8 cellular contexts compared by ENCODE assay signal in genomic region chr5:141850183-141850768, GRCh38. TPM values are rescaled to one million over a fixed set of nuclear protein-coding genes. Genes with fewer than 3 reads are reported as not detected.
DNase-seq lines count a peak whose midpoint lies in the region; ATAC-seq and TF ChIP-seq lines count a peak whose summit lies in the region.

No MANE protein-coding gene starts in this region.

- H3K4me1 ChIP-seq in ES-I3 (ENCODE audit: insufficient read depth, low read length) (peaks cover 40% of the 10 kb centered on the region), heart right ventricle (peaks cover 5 to 56% (median 34%) of the 10 kb centered on the region in 9 donors), prostate gland (replicated peaks) (no peaks in the 10 kb centered on the region)

- intact Hi-C loops in heart right ventricle (cut with DNase I) (loop anchor here in 2 of 10 donors (2.0 to 5.0 kb wide), 2 partner anchors 25 to 43 kb away; no protein-coding TSS in a partner anchor), prostate gland (cut with DNase I) (loop anchor here (5.0 kb wide), 1 partner anchor 77 kb away; no protein-coding TSS in a partner anchor)

- TF ChIP-seq POLR2A in prostate gland (IDR thresholded peaks at IDR 0.05), result no peak

- TF ChIP-seq CTCF in HFF-Myc (IDR thresholded peaks at IDR 0.05; ENCODE audit: low read depth, low read length, missing control alignments) (no peak), heart right ventricle (IDR thresholded peaks at IDR 0.05) (peak in 1 of 9 donors; percentile 2), prostate gland (IDR thresholded peaks at IDR 0.05) (no peak)

- no peak for DNase-seq in HFF-Myc (ENCODE audit: extremely low read depth, low read depth)
- DNase-seq in NCI-H748 treated with DMSO at 0.1 percent for 48 hours (lab: John Stamatoyannopoulos, UW), result peak; percentile 46
- peak in 1 of 2 donors; percentile 64 for DNase-seq in heart right ventricle
- peak; percentile 44 for DNase-seq in prostate gland (ENCODE audit: low spot score)
- DNase-seq in cortex of kidney (lab: John Stamatoyannopoulos, UW), result no peak
- DNase-seq in NCI-H1436 treated with DMSO at 0.1 percent for 48 hours (lab: John Stamatoyannopoulos, UW), result no peak

- H3K36me3 ChIP-seq in ES-I3 (ENCODE audit: insufficient read depth, low read length) (no peaks in the 10 kb centered on the region), heart right ventricle (peaks cover 0 to 22% (median 0%) of the 10 kb centered on the region in 9 donors), prostate gland (no peaks in the 10 kb centered on the region)

- peak overlapping the region; percentile 65 for H3K4me3 ChIP-seq in HFF-Myc (replicated peaks; ENCODE audit: low read depth, low read length)
- H3K4me3 ChIP-seq in heart right ventricle, result peak overlapping the region; percentile 48 to 85 (median 68)
- peak overlapping the region; percentile 45 to 69 for H3K4me3 ChIP-seq in prostate gland

- H3K27ac ChIP-seq in adipose tissue (ENCODE audit: low read depth, low read length) (peak overlapping the region; percentile 90), heart right ventricle (peak overlapping the region; percentile 77 to 99 (median 96)), prostate gland (peak overlapping the region; percentile 94 to 99)

- H3K27me3 ChIP-seq in heart right ventricle, result peaks cover 0 to 9% (median 0%) of the 10 kb centered on the region in 7 donors
- no peaks in the 10 kb centered on the region for H3K27me3 ChIP-seq in prostate gland (replicated peaks; ENCODE audit: insufficient read depth)

- no peaks in the 10 kb centered on the region for H3K9me3 ChIP-seq in ES-I3 (ENCODE audit: control insufficient read depth, insufficient read depth, low read length)
- H3K9me3 ChIP-seq in heart right ventricle, result no peaks in the 10 kb centered on the region
- H3K9me3 ChIP-seq in prostate gland, result no peaks in the 10 kb centered on the region

- 0 to 2% (median 1%) methylated on average over 27 to 38 of the region's 38 CpGs for WGBS in adipose tissue, 3 donors
- 0 to 1% methylated on average over 29 to 38 of the region's 38 CpGs for WGBS in heart right ventricle, 2 donors
- WGBS in prostate gland, result under 1% methylated on average over 38 of the region's 38 CpGs

- peak; percentile 32 to 79 (median 62) for ATAC-seq in heart right ventricle

- H3K9ac ChIP-seq in ES-I3 (ENCODE audit: low read depth, low read length), result peak overlapping the region; percentile 69

RNA-seq across cellular contexts. Expression of gene PCDH1, which starts 27.9 kb away (rescaled TPM):
- polyA plus RNA-seq in adipose tissue (10 to 100 TPM; 13.7 to 26.7 (median 17.4) TPM), heart right ventricle (10 to 100 TPM; 16.2 to 21.6 TPM)
- total RNA-seq in heart right ventricle (10 to 100 TPM in 9 of 10 donors, 1 to 10 TPM in 1; 8.4 to 45.8 (median 17.9) TPM), prostate gland (10 to 100 TPM; 49.2 to 81.1 TPM)

Comparison
In these comparisons a context has a peak if more than half of its experiments do, and no peak if none do; other contexts are left out.
1. DNase-seq: peak in NCI-H748 treated with DMSO at 0.1 percent for 48 hours (single experiment) and prostate gland (single experiment); none in HFF-Myc (single experiment), cortex of kidney (single experiment) and NCI-H1436 treated with DMSO at 0.1 percent for 48 hours (single experiment).
2. Peak in every context shown above with its lines, with median percentiles within 50 percentile points of each other: H3K4me3 ChIP-seq and H3K27ac ChIP-seq.